ENCODE assay signal across 8 cellular contexts in genomic region chr22:23772315-23773246, GRCh38. TPM values are rescaled to one million over a fixed set of nuclear protein-coding genes. Genes with fewer than 3 reads are reported as not detected.
A peak's percentile ranks its signal among the peaks of the same experiment; 100 is the strongest.
DNase-seq lines count a peak whose midpoint lies in the region; ATAC-seq and TF ChIP-seq lines count a peak whose summit lies in the region.

TSS of gene MMP11 (plus strand) at chr22:23772849. CDS start at chr22:23772871, 22 bp downstream.

- H3K36me3 ChIP-seq in SJSA1 = 0 out of 2 replicates have a peak, but pooled peaks cover 3% of the 10 kb centered on the region
- H3K36me3 ChIP-seq in ascending aorta = no peaks in the 10 kb centered on the region

- H3K27me3 ChIP-seq in SJSA1 (replicated peaks) (no peaks in the 10 kb centered on the region), ascending aorta (no peaks in the 10 kb centered on the region)

- no peaks in the 10 kb centered on the region for H3K9me3 ChIP-seq in SJSA1 (replicated peaks)
- H3K9me3 ChIP-seq in ascending aorta = no peaks in the 10 kb centered on the region

- peaks cover 73% of the 10 kb centered on the region for H3K4me1 ChIP-seq in SJSA1 (replicated peaks)
- H3K4me1 ChIP-seq in ascending aorta = peaks cover 0 to 15% of the 10 kb centered on the region in 2 donors

- DNase-seq in Right ventricle myocardium inferior (ENCODE audit: missing footprints) = peak; percentile 83
- no peak for DNase-seq in cardiac septum (ENCODE audit: low spot score)
- DNase-seq in SJSA1 (ENCODE audit: low read depth in 1 of 2, low spot score in 2 of 2) = peak; percentile 33 to 71
- DNase-seq in ascending aorta (ENCODE audit: low spot score in 2 of 2) = no peak

- H3K4me3 ChIP-seq in SJSA1 (peak within 1 kb of the TSS; percentile 51), ascending aorta (peak within 1 kb of the TSS; percentile 59 to 69), iPS-11a (ENCODE audit: low read depth, low read length) (peak within 1 kb of the TSS; percentile 33), skin epidermis (peak within 1 kb of the TSS; percentile 18 to 49 (median 35))

- no peak for TF ChIP-seq CTCF in ascending aorta (IDR thresholded peaks at IDR 0.05)

- peak; percentile 33 for ATAC-seq in Right ventricle myocardium inferior
- ATAC-seq in HG02678 (IDR thresholded peaks at IDR 0.05; ENCODE audit: unreplicated experiment) = no peak
- ATAC-seq in GM18909 (IDR thresholded peaks at IDR 0.05; ENCODE audit: poor library complexity, unreplicated experiment) = no peak

- intact Hi-C loops in Right ventricle myocardium inferior (cut with DNase I) = no loop called here
- intact Hi-C loops in cardiac septum (cut with DNase I) = no loop called here
- intact Hi-C loops in ascending aorta (cut with DNase I) = loop anchor here (2.0 kb wide), 1 partner anchor 16 kb away; no protein-coding TSS in a partner anchor

- H3K27ac ChIP-seq in SJSA1 (no peak within 1 kb of the TSS), ascending aorta (no peak within 1 kb of the TSS), skin epidermis (peak within 1 kb of the TSS in 12 of 21 experiments; percentile 10 to 81 (median 40))

RNA-seq across cellular contexts. Expression of gene MMP11, which starts in this region (rescaled TPM):
- 28.0 TPM for total RNA-seq in Right ventricle myocardium inferior
- total RNA-seq in cardiac septum = 6.2 TPM
- 14.5 and 32.4 TPM in 2 replicates for total RNA-seq in SJSA1 (2014; rRNA removed; shearing (Covaris generic))
- total RNA-seq in ascending aorta = 7.6 TPM

Comparison
In these comparisons a context has a peak if more than half of its experiments do, and no peak if none do; other contexts are left out.
1. DNase-seq: peak in Right ventricle myocardium inferior (single experiment) and SJSA1 (2 of 2); none in cardiac septum (single experiment) and ascending aorta (0 of 2).
2. H3K27ac ChIP-seq: peak in skin epidermis (12 of 21); none in SJSA1 (single experiment) and ascending aorta (0 of 2).
3. Peak in every context shown above with its lines, with median percentiles within 50 percentile points of each other: H3K4me3 ChIP-seq.